ENCODE assay signal across 14 cellular contexts in genomic region chr4:109798866-109799265, GRCh38. TPM values are rescaled to one million over a fixed set of nuclear protein-coding genes. Genes with fewer than 3 reads are reported as not detected.
DNase-seq lines count a peak whose midpoint lies in the region; ATAC-seq, FAIRE-seq and TF ChIP-seq lines count a peak whose summit lies in the region.
"Had no signal": no experiment of that assay in that cellular context is flagged by ENCODE, and none has a peak within 500 bp of the region (broad histone marks: within the 10 kb centered on the region; RNA-seq: fewer than 3 reads in every experiment).

No MANE protein-coding gene starts in this region.

- CTCF ChIA-PET in CD4-positive, alpha-beta memory T cell (lab: Charles Lee; ENCODE audit: partially characterized antibody), result no interaction called here

- ATAC-seq in right lobe of liver, result peak; percentile 8 to 29 (median 26)

- no peak for TF ChIP-seq POLR2A in right lobe of liver (IDR thresholded peaks at IDR 0.05)

- H3K9ac ChIP-seq in Karpas-422 (ENCODE audit: low read length) (no peak overlapping the region), endodermal cell (ENCODE audit: extremely low read depth, low read length, poor library complexity, severe bottlenecking) (no peak overlapping the region)
- H3K9ac ChIP-seq: BLaER1 had no signal

- no peak overlapping the region for H3K4me3 Mint-ChIP-seq in endodermal cell
- H3K4me3 Mint-ChIP-seq in CD4-positive, alpha-beta memory T cell, result no peak overlapping the region
- H3K4me3 Mint-ChIP-seq: HFFc6 had no signal

- intact Hi-C loops in right lobe of liver (cut with DNase I), result no loop called here
- intact Hi-C loops in CD4-positive, alpha-beta memory T cell (cut with micrococcal nuclease), result no loop called here

- no peak overlapping the region for H3K4me3 ChIP-seq in GM12875 (ENCODE audit: low read depth, low read length)
- H3K4me3 ChIP-seq in Karpas-422 (ENCODE audit: low read length), result no peak overlapping the region
- H3K4me3 ChIP-seq in endodermal cell (ENCODE audit: low read length), result no peak overlapping the region
- peak overlapping the region in 2 of 3 donors; percentile 56 to 57 for H3K4me3 ChIP-seq in right lobe of liver
- no peak overlapping the region for H3K4me3 ChIP-seq in CD4-positive, alpha-beta memory T cell (ENCODE audit: low read length in 2 of 2)
- H3K4me3 ChIP-seq: BLaER1 had no signal

- FAIRE-seq in GM19239 (lab: Jason Lieb, UNC), result no peak
- FAIRE-seq: GM12892 had no signal

- H3K27me3 ChIP-seq in Karpas-422 (ENCODE audit: low read length), result no peaks in the 10 kb centered on the region
- no peaks in the 10 kb centered on the region for H3K27me3 ChIP-seq in endodermal cell (ENCODE audit: control insufficient read depth, insufficient read depth, low read length, poor library complexity, severe bottlenecking)
- H3K27me3 ChIP-seq in right lobe of liver, result no peaks in the 10 kb centered on the region
- H3K27me3 ChIP-seq in CD4-positive, alpha-beta memory T cell (ENCODE audit: insufficient read depth, low read length), result no peaks in the 10 kb centered on the region
- H3K27me3 ChIP-seq: BLaER1 had no signal

- H3K36me3 ChIP-seq in Karpas-422 (ENCODE audit: insufficient read depth, low read length) (no peaks in the 10 kb centered on the region), endodermal cell (ENCODE audit: control insufficient read depth, insufficient read depth, low read length) (no peaks in the 10 kb centered on the region), right lobe of liver (no peaks in the 10 kb centered on the region)
- H3K36me3 ChIP-seq in CD4-positive, alpha-beta memory T cell (ENCODE audit: insufficient read depth, low read length), result no peaks in the 10 kb centered on the region
- H3K36me3 ChIP-seq: BLaER1 had no signal

- H3K4me1 Mint-ChIP-seq in endodermal cell, result no peaks in the 10 kb centered on the region
- H3K4me1 Mint-ChIP-seq in CD4-positive, alpha-beta memory T cell, result no peaks in the 10 kb centered on the region

- H3K9me3 ChIP-seq in Karpas-422 (ENCODE audit: low read length) (no peaks in the 10 kb centered on the region), endodermal cell (ENCODE audit: control insufficient read depth, low read length) (no peaks in the 10 kb centered on the region), right lobe of liver (no peaks in the 10 kb centered on the region)
- H3K9me3 ChIP-seq in CD4-positive, alpha-beta memory T cell (ENCODE audit: control insufficient read depth in 1 of 2, low read length in 2 of 2), result no peaks in the 10 kb centered on the region

- no peaks in the 10 kb centered on the region for H3K9me2 ChIP-seq in Karpas-422 (replicated peaks; ENCODE audit: insufficient read depth, low read length)

- H3K79me2 ChIP-seq in Karpas-422 (ENCODE audit: low read length), result no peaks in the 10 kb centered on the region

- TF ChIP-seq CTCF in GM12875 (IDR thresholded peaks at IDR 0.05; ENCODE audit: borderline replicate concordance, insufficient read depth, low read depth, low read length) (0 out of 2 replicates have a peak, but pooled peaks have one; percentile 13), endodermal cell (conservative IDR thresholded peaks at IDR 0.05) (peak; percentile 52), right lobe of liver (IDR thresholded peaks at IDR 0.05) (no peak)

- peaks cover 16% of the 10 kb centered on the region for H3K9me3 Mint-ChIP-seq in endodermal cell
- H3K9me3 Mint-ChIP-seq in CD4-positive, alpha-beta memory T cell, result peaks cover 0 to 32% (median 20%) of the 10 kb centered on the region in 8 donors
- H3K9me3 Mint-ChIP-seq: HFFc6 had no signal

- H3K4me1 ChIP-seq in Karpas-422 (ENCODE audit: low read length), result no peaks in the 10 kb centered on the region
- no peaks in the 10 kb centered on the region for H3K4me1 ChIP-seq in endodermal cell (ENCODE audit: control insufficient read depth, insufficient read depth, low read length)
- peaks cover 0 to 29% (median 8%) of the 10 kb centered on the region in 4 donors for H3K4me1 ChIP-seq in right lobe of liver
- H3K4me1 ChIP-seq in CD4-positive, alpha-beta memory T cell (ENCODE audit: insufficient read depth, low read length), result no peaks in the 10 kb centered on the region
- H3K4me1 ChIP-seq: BLaER1 had no signal

- H3K27me3 Mint-ChIP-seq in endodermal cell (ENCODE audit: insufficient read depth), result no peaks in the 10 kb centered on the region
- H3K27me3 Mint-ChIP-seq in CD4-positive, alpha-beta memory T cell, result peaks cover 3% of the 10 kb centered on the region in 2 donors

- no peak overlapping the region for H3K27ac Mint-ChIP-seq in endodermal cell
- H3K27ac Mint-ChIP-seq in CD4-positive, alpha-beta memory T cell, result no peak overlapping the region
- H3K27ac Mint-ChIP-seq: HFFc6 had no signal

- no peak overlapping the region for H3K4me2 ChIP-seq in Karpas-422 (ENCODE audit: low read depth, low read length, poor library complexity, severe bottlenecking)
- H3K4me2 ChIP-seq: BLaER1 had no signal

- H3K36me3 Mint-ChIP-seq in endodermal cell (ENCODE audit: low read depth), result no peaks in the 10 kb centered on the region
- H3K36me3 Mint-ChIP-seq in CD4-positive, alpha-beta memory T cell, result no peaks in the 10 kb centered on the region

- no peaks in the 10 kb centered on the region for H4K20me1 ChIP-seq in Karpas-422 (ENCODE audit: insufficient read depth, low read depth, low read length)
- H4K20me1 ChIP-seq: BLaER1 had no signal

- H2AFZ ChIP-seq in Karpas-422 (ENCODE audit: low read length), result 0 out of 2 replicates have a peak overlapping the region, but pooled peaks have one; percentile 13

- DNase-seq in Karpas-422 (peak; percentile 46), endodermal cell (no peak), right lobe of liver (no peak), GM19239 (ENCODE audit: insufficient read length, low spot score) (no peak), COR-L47 (lab: John Stamatoyannopoulos, UW) (no peak)
- DNase-seq in CD4-positive, alpha-beta memory T cell, result no peak
- DNase-seq in stimulated activated CD4-positive, alpha-beta T cell treated with anti-CD3 and anti-CD28 coated beads, Interleukin-15, amount 100 ng/mL, for 24 hours, result no peak
- DNase-seq: GOT3, HFFc6, NCI-H226, NCI-H526 treated with DMSO at 0.1 percent for 48 hours had no signal

- POLR2A ChIA-PET in CD4-positive, alpha-beta memory T cell (lab: Charles Lee; ENCODE audit: partially characterized antibody), result no interaction called here

- H3K27ac ChIP-seq in Karpas-422 (ENCODE audit: low read length) (no peak overlapping the region), endodermal cell (ENCODE audit: low read depth, low read length) (no peak overlapping the region), right lobe of liver (no peak overlapping the region)
- H3K27ac ChIP-seq in CD4-positive, alpha-beta memory T cell (ENCODE audit: low read depth, low read length), result no peak overlapping the region
- H3K27ac ChIP-seq: BLaER1 had no signal

RNA-seq across cellular contexts. Expression of gene CFI, which starts 2.9 kb away (rescaled TPM):
- 0.79 TPM in 1 of 2 replicates, not detected in the other for total RNA-seq in Karpas-422 (2014; rRNA removed; shearing (Covaris generic); ENCODE audit: low replicate concordance)
- total RNA-seq in endodermal cell, result not detected
- 0.25 TPM for polyA plus RNA-seq in endodermal cell (2013, experiment 1 of 2)
- polyA plus RNA-seq in endodermal cell (2013, experiment 2 of 2), result 0.62 TPM
- total RNA-seq in right lobe of liver, result 100 to 1,000 TPM; 316 to 610 (median 469) TPM
- not detected for total RNA-seq in CD4-positive, alpha-beta memory T cell
- polyA plus RNA-seq in CD4-positive, alpha-beta memory T cell, result not detected
- total RNA-seq: HFFc6 had no signal

RNA-seq across cellular contexts. Expression of gene GAR1, which starts 16.7 kb away (rescaled TPM):
- 10.9 and 13.5 TPM in 2 replicates for total RNA-seq in Karpas-422 (2014; rRNA removed; shearing (Covaris generic); ENCODE audit: low replicate concordance)
- total RNA-seq in endodermal cell, result 10 to 100 TPM; 33.3 to 35.3 TPM
- 38.8 TPM for polyA plus RNA-seq in endodermal cell (2013, experiment 1 of 2)
- polyA plus RNA-seq in endodermal cell (2013, experiment 2 of 2), result 34.7 TPM
- total RNA-seq in right lobe of liver, result 1 to 10 TPM; 2.9 to 7.1 (median 4.4) TPM
- 10 to 100 TPM; 13.7 to 14.1 TPM for total RNA-seq in CD4-positive, alpha-beta memory T cell
- 10 to 100 TPM; 10.4 to 22.6 TPM for polyA plus RNA-seq in CD4-positive, alpha-beta memory T cell

RNA-seq across cellular contexts. Expression of gene RRH, which starts 28.9 kb away (rescaled TPM):
- total RNA-seq in Karpas-422 (2014; rRNA removed; shearing (Covaris generic); ENCODE audit: low replicate concordance), result 0.40 TPM in 1 of 2 replicates, not detected in the other
- total RNA-seq in endodermal cell (under 1 TPM in 1 of 2 donors, not detected in 1; 0.18 TPM), right lobe of liver (under 1 TPM in 2 of 6 experiments, not detected in 4; 0.18 to 0.25 TPM)
- not detected for polyA plus RNA-seq in endodermal cell (2013, experiment 1 of 2)
- polyA plus RNA-seq in endodermal cell (2013, experiment 2 of 2), result not detected
- under 1 TPM in 1 of 2 experiments, not detected in 1; 0.30 TPM for total RNA-seq in CD4-positive, alpha-beta memory T cell
- not detected for polyA plus RNA-seq in CD4-positive, alpha-beta memory T cell
- total RNA-seq: HFFc6 had no signal

RNA-seq across cellular contexts. Expression of gene LRIT3, which starts 49.0 kb away (rescaled TPM):
- 0.19 TPM in 1 of 2 replicates, not detected in the other for total RNA-seq in Karpas-422 (2014; rRNA removed; shearing (Covaris generic); ENCODE audit: low replicate concordance)
- total RNA-seq in endodermal cell (1 to 10 TPM; 1.5 to 3.1 TPM), right lobe of liver (under 1 TPM; 0.05 to 0.25 (median 0.15) TPM)
- polyA plus RNA-seq in endodermal cell (2013, experiment 1 of 2), result 0.21 TPM
- polyA plus RNA-seq in endodermal cell (2013, experiment 2 of 2), result 0.25 TPM
- under 1 TPM; 0.26 to 0.33 TPM for total RNA-seq in CD4-positive, alpha-beta memory T cell
- polyA plus RNA-seq in CD4-positive, alpha-beta memory T cell, result not detected

Comparison
In these comparisons a context has a peak if more than half of its experiments do, and no peak if none do; other contexts are left out.
1. H3K4me3 ChIP-seq: peak in right lobe of liver (2 of 3); none in GM12875 (single experiment), Karpas-422 (single experiment), endodermal cell (single experiment) and CD4-positive, alpha-beta memory T cell (0 of 2).
2. CTCF ChIP-seq: peak in GM12875 (single experiment) and endodermal cell (single experiment); none in right lobe of liver (0 of 4).
3. RNA of gene CFI, which starts 2.9 kb away (total RNA-seq): 316 to 610 TPM in right lobe of liver; not detected in endodermal cell, 0.79 TPM in Karpas-422 and not detected in CD4-positive, alpha-beta memory T cell; every median in the first group is over 100 times any median in the second.